19 cellular contexts compared by ENCODE assay signal in the genomic region with DNA sequence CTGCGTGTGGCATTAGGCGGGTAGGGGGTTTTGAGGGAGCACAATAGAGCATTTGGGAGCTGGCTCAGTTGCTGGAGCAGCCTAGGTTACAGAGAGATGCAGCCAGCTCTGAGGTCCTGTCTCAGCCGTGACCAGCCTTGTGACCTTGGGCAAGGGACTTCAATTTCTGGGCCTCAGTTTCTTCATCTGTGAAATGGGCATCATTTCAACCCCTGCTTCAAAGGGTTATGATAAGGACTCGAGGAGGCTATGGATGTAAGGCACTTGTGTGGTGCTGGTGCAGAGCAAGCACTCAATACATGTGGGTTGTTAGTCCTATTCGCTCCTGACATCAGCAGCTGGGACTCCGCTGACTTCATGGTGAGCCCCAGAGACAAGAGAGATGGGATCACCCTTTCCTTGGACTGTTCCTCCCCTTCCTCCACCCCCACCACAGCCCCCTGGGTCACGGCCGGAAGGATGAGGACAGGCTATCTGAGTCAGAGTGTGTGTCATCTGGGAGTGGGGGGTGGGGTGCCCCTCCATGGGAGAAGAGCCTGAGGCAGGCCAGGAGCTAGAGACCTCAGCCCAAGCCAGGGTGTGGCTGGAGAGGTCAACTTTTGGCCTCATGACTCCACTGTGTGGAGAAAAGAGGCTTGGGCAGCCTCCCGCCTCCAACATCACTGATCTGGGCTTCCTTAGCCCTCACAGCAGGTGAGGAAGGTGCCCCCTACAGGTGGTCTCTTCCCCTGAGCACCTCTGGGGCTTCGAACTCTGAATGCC.
A peak's percentile ranks its signal among the peaks of the same experiment; 100 is the strongest.
DNase-seq lines count a peak whose midpoint lies in the region; ATAC-seq and TF ChIP-seq lines count a peak whose summit lies in the region.
"Had no signal": no experiment of that assay in that cellular context is flagged by ENCODE, and none has a peak within 500 bp of the region (broad histone marks: within the 10 kb centered on the region; RNA-seq: fewer than 3 reads in every experiment).

No MANE protein-coding gene starts in this region.

- no peak overlapping the region for H3K4me3 Mint-ChIP-seq in H9
- H3K4me3 Mint-ChIP-seq: activated T-helper 1 cell treated with anti-CD3 and anti-CD28 coated beads, Interleukin-12 subunit alpha, Interleukin-12 subunit beta, Interleukin-2, Interleukin-4 antibody, amounts not matched to agents 30 ng/mL and 10 ng/mL and 1 ng/mL, durations not matched to agents 14 hours and 24 hours and 36 hours; dendritic cell treated with granulocyte-macrophage colony-stimulating factor and Interleukin-4, amounts not matched to agents 40 ng/mL and 50 ng/mL, for 4 days; mesothelial cell of epicardium had no signal

- no peak overlapping the region for H2BK5ac ChIP-seq in H9 (ENCODE audit: insufficient read length, low read length)

- H2BK15ac ChIP-seq in H9 (ENCODE audit: low read depth, low read length) = no peak overlapping the region

- H4K5ac ChIP-seq in H9 (ENCODE audit: insufficient read length, low read depth, low read length) = no peak overlapping the region

- no peaks in the 10 kb centered on the region for H3K79me2 ChIP-seq in H9 (ENCODE audit: insufficient read depth, low read length)

- H2BK120ac ChIP-seq in H9 (ENCODE audit: low read depth, low read length, poor library complexity, severe bottlenecking) = no peak overlapping the region

- H2AK5ac ChIP-seq in H9 (ENCODE audit: insufficient read length, low read length) = no peak overlapping the region

- POLR2A ChIA-PET in RWPE1 (lab: Yijun Ruan, JAX; ENCODE audit: low non-redundant PET) = no interaction called here

- TF ChIP-seq CTCF in H9 (conservative IDR thresholded peaks at IDR 0.05) (0 out of 3 replicates have a peak, but pooled peaks have one; percentile 19), RWPE1 (conservative IDR thresholded peaks at IDR 0.05; ENCODE audit: low read depth) (no peak), upper lobe of right lung (IDR thresholded peaks at IDR 0.05) (no peak)

- H4K91ac ChIP-seq in H9 (ENCODE audit: insufficient read length, low read depth, low read length) = no peak overlapping the region

- H3K9me3 Mint-ChIP-seq in H9 = no peaks in the 10 kb centered on the region; a peak in 1 of 5 replicates
- H3K9me3 Mint-ChIP-seq: activated T-helper 1 cell treated with anti-CD3 and anti-CD28 coated beads, Interleukin-12 subunit alpha, Interleukin-12 subunit beta, Interleukin-2, Interleukin-4 antibody, amounts not matched to agents 30 ng/mL and 10 ng/mL and 1 ng/mL, durations not matched to agents 14 hours and 24 hours and 36 hours; dendritic cell treated with granulocyte-macrophage colony-stimulating factor and Interleukin-4, amounts not matched to agents 40 ng/mL and 50 ng/mL, for 4 days; mesothelial cell of epicardium had no signal

- H3K4me2 ChIP-seq in H9 (ENCODE audit: insufficient read depth, insufficient read length, low read length) = no peak overlapping the region

- H3K14ac ChIP-seq in H9 (ENCODE audit: insufficient read depth, low read length) = no peak overlapping the region; the same call in 1 of the 2 replicates

- no peak overlapping the region for H4K8ac ChIP-seq in H9 (replicated peaks; ENCODE audit: insufficient read length, low read depth, low read length)

- peaks cover 20 to 29% of the 10 kb centered on the region in 2 experiments for H3K4me1 Mint-ChIP-seq in H9
- H3K4me1 Mint-ChIP-seq: mesothelial cell of epicardium had no signal

- H3K36me3 Mint-ChIP-seq in H9 (ENCODE audit: insufficient read depth in 1 of 3, low read depth in 3 of 3) = no peaks in the 10 kb centered on the region
- H3K36me3 Mint-ChIP-seq: mesothelial cell of epicardium had no signal

- no peak overlapping the region for H2BK20ac ChIP-seq in H9 (ENCODE audit: low read depth, low read length, poor library complexity, severe bottlenecking)

- CTCF ChIA-PET in RWPE1 (lab: Yijun Ruan, JAX) = interaction anchor here (0.6 kb wide), 1 partner anchor 1015 kb away, joined by 7 read pairs; no protein-coding TSS in a partner anchor

- no peak overlapping the region; a peak in 1 of 7 replicates for H3K27ac Mint-ChIP-seq in H9
- H3K27ac Mint-ChIP-seq: activated T-helper 1 cell treated with anti-CD3 and anti-CD28 coated beads, Interleukin-12 subunit alpha, Interleukin-12 subunit beta, Interleukin-2, Interleukin-4 antibody, amounts not matched to agents 30 ng/mL and 10 ng/mL and 1 ng/mL, durations not matched to agents 14 hours and 24 hours and 36 hours; dendritic cell treated with granulocyte-macrophage colony-stimulating factor and Interleukin-4, amounts not matched to agents 40 ng/mL and 50 ng/mL, for 4 days had no signal

- no CpG with 5 or more reads among the region's 10 CpGs for WGBS in H9 (ENCODE audit: extremely low coverage, insufficient read length, low lambda C conversion rate)

- H3K27ac ChIP-seq in H9 (ENCODE audit: insufficient read length, low read depth, low read length) = no peak overlapping the region
- no peak overlapping the region for H3K27ac ChIP-seq in RWPE1
- no peak overlapping the region for H3K27ac ChIP-seq in upper lobe of right lung
- H3K27ac ChIP-seq: suprapubic skin had no signal

- H3K27me3 ChIP-seq in H9 (ENCODE audit: insufficient read depth, low read length) (no peaks in the 10 kb centered on the region), upper lobe of right lung (peaks cover 6% of the 10 kb centered on the region)

- H3K4ac ChIP-seq in H9 (ENCODE audit: low read depth, low read length) = no peak overlapping the region

- H3K9me3 ChIP-seq in H9 (ENCODE audit: control insufficient read depth, low read depth, low read length) (no peaks in the 10 kb centered on the region), upper lobe of right lung (no peaks in the 10 kb centered on the region)
- H3K9me3 ChIP-seq: suprapubic skin had no signal

- H3K27me3 Mint-ChIP-seq in H9 (ENCODE audit: low read depth) = peaks cover 4% of the 10 kb centered on the region; the same call in 1 of the 2 replicates

- no peak overlapping the region for H2AFZ ChIP-seq in H9 (ENCODE audit: low read length)

- no peaks in the 10 kb centered on the region for H4K20me1 ChIP-seq in H9 (ENCODE audit: control insufficient read depth, insufficient read depth, insufficient read length)

- no peaks in the 10 kb centered on the region for H3K79me1 ChIP-seq in H9 (ENCODE audit: insufficient read depth, low read depth, low read length, poor library complexity, severe bottlenecking)

- no peak overlapping the region for H3K9ac ChIP-seq in H9 (ENCODE audit: extremely low read depth, insufficient read length, low read length)

- H3T11ph ChIP-seq in H9 (ENCODE audit: low read length) = no peak overlapping the region

- H3K4me3 ChIP-seq in upper lobe of right lung = no peak overlapping the region
- H3K4me3 ChIP-seq: suprapubic skin had no signal

- DNase-seq in AG20443 (ENCODE audit: low spot score) (peak; percentile 70), H9 (no peak), RWPE1 (ENCODE audit: low spot score) (peak; percentile 43), glomerular visceral epithelial cell (ENCODE audit: extremely low spot score) (peak; percentile 38), upper lobe of right lung (no peak), left lobe of liver (ENCODE audit: low spot score) (no peak)
- DNase-seq in stimulated activated CD4-positive, alpha-beta T cell treated with anti-CD3 and anti-CD28 coated beads, Interleukin-4, amount 100 ng/mL, for 1 hour = no peak
- DNase-seq: activated CD4-positive, alpha-beta T cell treated with anti-CD3 and anti-CD28 coated beads, Interleukin-2, amount 50 U/mL, for 48 hours; amygdala; Kasumi-1; NCI-H2029; NCI-H69; T1000 had no signal

- H3K4me1 ChIP-seq in H9 (ENCODE audit: insufficient read depth, low read length) (no peaks in the 10 kb centered on the region; the same call in 1 of the 2 replicates), upper lobe of right lung (no peaks in the 10 kb centered on the region)
- H3K4me1 ChIP-seq: suprapubic skin had no signal

- H3K56ac ChIP-seq in H9 (ENCODE audit: insufficient read length, low read depth, low read length) = no peak overlapping the region

- no peak overlapping the region for H3K18ac ChIP-seq in H9 (ENCODE audit: insufficient read length, low read depth, low read length)

- ATAC-seq in upper lobe of right lung (no peak), GM19328 (IDR thresholded peaks at IDR 0.05; ENCODE audit: unreplicated experiment) (no peak), left lobe of liver (no peak)
- ATAC-seq: Right ventricle myocardium inferior had no signal

- H3K23ac ChIP-seq in H9 (ENCODE audit: insufficient read length, low read depth, low read length) = no peak overlapping the region

- H3K36me3 ChIP-seq in upper lobe of right lung = no peaks in the 10 kb centered on the region
- H3K36me3 ChIP-seq: suprapubic skin had no signal

- intact Hi-C loops in upper lobe of right lung (cut with DNase I) = no loop called here

- no peak overlapping the region for H2BK12ac ChIP-seq in H9 (ENCODE audit: insufficient read length, low read depth, low read length)

- no peaks in the 10 kb centered on the region for H3K23me2 ChIP-seq in H9 (ENCODE audit: insufficient read length, low read depth, low read length, poor library complexity, severe bottlenecking)

Comparison
In these comparisons a context has a peak if more than half of its experiments do, and no peak if none do; other contexts are left out.
1. DNase-seq: peak in AG20443 (single experiment), RWPE1 (single experiment) and glomerular visceral epithelial cell (single experiment); none in H9 (single experiment), stimulated activated CD4-positive, alpha-beta T cell treated with anti-CD3 and anti-CD28 coated beads, Interleukin-4, amount 100 ng/mL, for 1 hour (single experiment), upper lobe of right lung (single experiment) and left lobe of liver (single experiment).